ENCODE assay signal across 20 cellular contexts in the genomic region with DNA sequence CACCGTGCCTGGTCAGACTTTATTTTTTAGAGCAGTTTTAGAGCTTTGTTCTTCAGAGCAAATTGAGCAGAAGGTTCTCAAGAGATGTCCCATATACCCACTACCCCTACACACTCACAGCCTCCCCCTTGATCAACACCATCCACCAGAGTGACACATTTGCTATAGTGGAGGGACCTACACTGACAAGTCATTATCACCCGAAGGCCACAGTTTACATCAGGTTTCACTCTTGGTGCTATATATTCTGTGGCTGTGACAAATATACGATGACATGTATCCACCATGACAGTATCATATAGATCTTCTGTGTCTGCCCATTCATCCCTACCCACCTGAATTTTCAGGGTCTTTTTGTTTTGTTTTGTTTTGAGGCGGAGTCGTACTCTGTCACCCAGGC. TPM values are rescaled to one million over a fixed set of nuclear protein-coding genes. Genes with fewer than 3 reads are reported as not detected.
DNase-seq lines count a peak whose midpoint lies in the region; ATAC-seq and TF ChIP-seq lines count a peak whose summit lies in the region.
"Had no signal": no experiment of that assay in that cellular context is flagged by ENCODE, and none has a peak within 500 bp of the region (broad histone marks: within the 10 kb centered on the region; RNA-seq: fewer than 3 reads in every experiment).

No MANE protein-coding gene starts in this region.

- POLR2A ChIA-PET in activated CD8-positive, alpha-beta T cell treated with anti-CD3 and anti-CD28 coated beads for 36 hours (lab: Charles Lee), result no interaction called here
- POLR2A ChIA-PET in activated CD8-positive, alpha-beta T cell treated with anti-CD3 and anti-CD28 coated beads, Interleukin-2, amount 10 ng/mL, durations not matched to agents 7 days and 5 days (lab: Charles Lee), result no interaction called here

- no peaks in the 10 kb centered on the region for H3K9me3 ChIP-seq in sigmoid colon
- H3K9me3 ChIP-seq: BLaER1 treated with 17β-estradiol and CSF1 and Interleukin-3, amounts not matched to agents 10 nM and 100 nM; Caco-2 had no signal

- no peaks in the 10 kb centered on the region for H3K9me3 Mint-ChIP-seq in activated CD8-positive, alpha-beta T cell treated with anti-CD3 and anti-CD28 coated beads for 36 hours
- H3K9me3 Mint-ChIP-seq in activated CD8-positive, alpha-beta T cell treated with anti-CD3 and anti-CD28 coated beads, Interleukin-2, amount 10 ng/mL, durations not matched to agents 7 days and 5 days (ENCODE audit: insufficient read depth), result no peaks in the 10 kb centered on the region
- H3K9me3 Mint-ChIP-seq in activated naive CD8-positive, alpha-beta T cell treated with anti-CD3 and anti-CD28 coated beads, Interleukin-2, amount 50 U/mL, for 24 hours, result no peaks in the 10 kb centered on the region
- no peaks in the 10 kb centered on the region for H3K9me3 Mint-ChIP-seq in activated naive CD8-positive, alpha-beta T cell treated with anti-CD3 and anti-CD28 coated beads for 36 hours
- no peaks in the 10 kb centered on the region for H3K9me3 Mint-ChIP-seq in activated T-helper 17 cell treated with anti-CD3 and anti-CD28 coated beads, Interleukin-2, amount 50 U/mL, for 72 hours
- H3K9me3 Mint-ChIP-seq: CD4-positive, alpha-beta T cell; CD8-positive, alpha-beta T cell had no signal

- TF ChIP-seq EP300 in sigmoid colon (IDR thresholded peaks at IDR 0.05), result no peak

- no peak for DNase-seq in activated CD8-positive, alpha-beta T cell treated with anti-CD3 and anti-CD28 coated beads for 36 hours
- DNase-seq in activated CD8-positive, alpha-beta T cell treated with anti-CD3 and anti-CD28 coated beads, Interleukin-2, amount 10 ng/mL, durations not matched to agents 7 days and 5 days, result no peak
- DNase-seq in activated naive CD8-positive, alpha-beta T cell treated with anti-CD3 and anti-CD28 coated beads, Interleukin-2, amount 50 U/mL, for 24 hours, result no peak
- DNase-seq in activated naive CD8-positive, alpha-beta T cell treated with anti-CD3 and anti-CD28 coated beads for 36 hours, result no peak
- DNase-seq in sigmoid colon (peak; percentile 0), RPMI8226 (no peak), putamen (ENCODE audit: low spot score) (no peak)
- DNase-seq: AML-193; Caco-2; Calu3; CD4-positive, alpha-beta T cell; CD8-positive, alpha-beta T cell; DMS79 treated with DMSO at 0.1 percent for 48 hours; GF-D8 had no signal

- 93 to 94% methylated on average over 5 of the region's 5 CpGs for WGBS in sigmoid colon, 2 donors

- H3K27me3 Mint-ChIP-seq in activated CD8-positive, alpha-beta T cell treated with anti-CD3 and anti-CD28 coated beads for 36 hours, result peaks cover 10% of the 10 kb centered on the region
- peaks cover 36% of the 10 kb centered on the region for H3K27me3 Mint-ChIP-seq in activated CD8-positive, alpha-beta T cell treated with anti-CD3 and anti-CD28 coated beads, Interleukin-2, amount 10 ng/mL, durations not matched to agents 7 days and 5 days (ENCODE audit: low read depth)
- peaks cover 31% of the 10 kb centered on the region for H3K27me3 Mint-ChIP-seq in activated naive CD8-positive, alpha-beta T cell treated with anti-CD3 and anti-CD28 coated beads, Interleukin-2, amount 50 U/mL, for 24 hours
- H3K27me3 Mint-ChIP-seq in activated naive CD8-positive, alpha-beta T cell treated with anti-CD3 and anti-CD28 coated beads for 36 hours, result peaks cover 28% of the 10 kb centered on the region
- peaks cover 32% of the 10 kb centered on the region for H3K27me3 Mint-ChIP-seq in activated T-helper 17 cell treated with anti-CD3 and anti-CD28 coated beads, Interleukin-2, amount 50 U/mL, for 72 hours

- intact Hi-C loops in activated CD8-positive, alpha-beta T cell treated with anti-CD3 and anti-CD28 coated beads for 36 hours (cut with micrococcal nuclease), result no loop called here
- intact Hi-C loops in sigmoid colon (cut with DNase I), result no loop called here

- H3K4me3 ChIP-seq in sigmoid colon, result no peak overlapping the region
- H3K4me3 ChIP-seq: A549; BLaER1 treated with 17β-estradiol and CSF1 and Interleukin-3, amounts not matched to agents 10 nM and 100 nM had no signal

- H3K27ac Mint-ChIP-seq in activated CD8-positive, alpha-beta T cell treated with anti-CD3 and anti-CD28 coated beads for 36 hours, result no peak overlapping the region
- H3K27ac Mint-ChIP-seq in activated CD8-positive, alpha-beta T cell treated with anti-CD3 and anti-CD28 coated beads, Interleukin-2, amount 10 ng/mL, durations not matched to agents 7 days and 5 days, result no peak overlapping the region
- H3K27ac Mint-ChIP-seq in activated naive CD8-positive, alpha-beta T cell treated with anti-CD3 and anti-CD28 coated beads, Interleukin-2, amount 50 U/mL, for 24 hours, result no peak overlapping the region
- no peak overlapping the region for H3K27ac Mint-ChIP-seq in activated naive CD8-positive, alpha-beta T cell treated with anti-CD3 and anti-CD28 coated beads for 36 hours
- H3K27ac Mint-ChIP-seq in activated T-helper 17 cell treated with anti-CD3 and anti-CD28 coated beads, Interleukin-2, amount 50 U/mL, for 72 hours, result no peak overlapping the region
- H3K27ac Mint-ChIP-seq: B cell; CD4-positive, alpha-beta T cell; CD8-positive, alpha-beta T cell had no signal

- no peaks in the 10 kb centered on the region for H3K36me3 Mint-ChIP-seq in activated CD8-positive, alpha-beta T cell treated with anti-CD3 and anti-CD28 coated beads for 36 hours (ENCODE audit: low read depth)
- no peaks in the 10 kb centered on the region for H3K36me3 Mint-ChIP-seq in activated CD8-positive, alpha-beta T cell treated with anti-CD3 and anti-CD28 coated beads, Interleukin-2, amount 10 ng/mL, durations not matched to agents 7 days and 5 days (ENCODE audit: low read depth)
- no peaks in the 10 kb centered on the region for H3K36me3 Mint-ChIP-seq in activated naive CD8-positive, alpha-beta T cell treated with anti-CD3 and anti-CD28 coated beads, Interleukin-2, amount 50 U/mL, for 24 hours (ENCODE audit: low read depth)
- no peaks in the 10 kb centered on the region for H3K36me3 Mint-ChIP-seq in activated naive CD8-positive, alpha-beta T cell treated with anti-CD3 and anti-CD28 coated beads for 36 hours
- no peaks in the 10 kb centered on the region for H3K36me3 Mint-ChIP-seq in activated T-helper 17 cell treated with anti-CD3 and anti-CD28 coated beads, Interleukin-2, amount 50 U/mL, for 72 hours (ENCODE audit: low read depth)
- H3K36me3 Mint-ChIP-seq: CD8-positive, alpha-beta T cell had no signal

- no peaks in the 10 kb centered on the region for H3K36me3 ChIP-seq in sigmoid colon
- H3K36me3 ChIP-seq: BLaER1 treated with 17β-estradiol and CSF1 and Interleukin-3, amounts not matched to agents 10 nM and 100 nM had no signal

- H3K4me1 ChIP-seq in sigmoid colon, result no peaks in the 10 kb centered on the region
- H3K4me1 ChIP-seq: A549, Caco-2 had no signal

- H3K4me3 Mint-ChIP-seq in activated CD8-positive, alpha-beta T cell treated with anti-CD3 and anti-CD28 coated beads for 36 hours, result no peak overlapping the region
- H3K4me3 Mint-ChIP-seq in activated CD8-positive, alpha-beta T cell treated with anti-CD3 and anti-CD28 coated beads, Interleukin-2, amount 10 ng/mL, durations not matched to agents 7 days and 5 days, result no peak overlapping the region
- no peak overlapping the region for H3K4me3 Mint-ChIP-seq in activated naive CD8-positive, alpha-beta T cell treated with anti-CD3 and anti-CD28 coated beads, Interleukin-2, amount 50 U/mL, for 24 hours
- H3K4me3 Mint-ChIP-seq in activated naive CD8-positive, alpha-beta T cell treated with anti-CD3 and anti-CD28 coated beads for 36 hours, result no peak overlapping the region
- no peak overlapping the region for H3K4me3 Mint-ChIP-seq in activated T-helper 17 cell treated with anti-CD3 and anti-CD28 coated beads, Interleukin-2, amount 50 U/mL, for 72 hours
- H3K4me3 Mint-ChIP-seq: B cell; CD4-positive, alpha-beta T cell; CD8-positive, alpha-beta T cell had no signal

- H3K4me1 Mint-ChIP-seq in activated CD8-positive, alpha-beta T cell treated with anti-CD3 and anti-CD28 coated beads for 36 hours (ENCODE audit: low read depth), result no peaks in the 10 kb centered on the region
- H3K4me1 Mint-ChIP-seq in activated CD8-positive, alpha-beta T cell treated with anti-CD3 and anti-CD28 coated beads, Interleukin-2, amount 10 ng/mL, durations not matched to agents 7 days and 5 days (ENCODE audit: low read depth), result peaks cover under 1% of the 10 kb centered on the region
- no peaks in the 10 kb centered on the region for H3K4me1 Mint-ChIP-seq in activated naive CD8-positive, alpha-beta T cell treated with anti-CD3 and anti-CD28 coated beads, Interleukin-2, amount 50 U/mL, for 24 hours
- no peaks in the 10 kb centered on the region for H3K4me1 Mint-ChIP-seq in activated naive CD8-positive, alpha-beta T cell treated with anti-CD3 and anti-CD28 coated beads for 36 hours
- H3K4me1 Mint-ChIP-seq in activated T-helper 17 cell treated with anti-CD3 and anti-CD28 coated beads, Interleukin-2, amount 50 U/mL, for 72 hours, result peaks cover 11% of the 10 kb centered on the region
- H3K4me1 Mint-ChIP-seq: B cell had no signal

- no peak overlapping the region for H3K27ac ChIP-seq in sigmoid colon
- H3K27ac ChIP-seq: 22Rv1; A549; BLaER1 treated with 17β-estradiol and CSF1 and Interleukin-3, amounts not matched to agents 10 nM and 100 nM; C4-2B had no signal

- TF ChIP-seq CTCF in activated CD8-positive, alpha-beta T cell treated with anti-CD3 and anti-CD28 coated beads for 36 hours (IDR thresholded peaks at IDR 0.05), result no peak
- TF ChIP-seq CTCF in sigmoid colon (IDR thresholded peaks at IDR 0.05), result no peak

- ATAC-seq in activated CD8-positive, alpha-beta T cell treated with anti-CD3 and anti-CD28 coated beads for 36 hours, result peak; percentile 17
- ATAC-seq in activated CD8-positive, alpha-beta T cell treated with anti-CD3 and anti-CD28 coated beads, Interleukin-2, amount 10 ng/mL, durations not matched to agents 7 days and 5 days, result no peak
- peak; percentile 33 for ATAC-seq in activated naive CD8-positive, alpha-beta T cell treated with anti-CD3 and anti-CD28 coated beads, Interleukin-2, amount 50 U/mL, for 24 hours
- ATAC-seq in activated T-helper 17 cell treated with anti-CD3 and anti-CD28 coated beads, Interleukin-2, amount 50 U/mL, for 72 hours (replicated peaks), result peak; percentile 16
- ATAC-seq: A549; CD8-positive, alpha-beta T cell had no signal

- peaks cover 0 to 14% (median 7%) of the 10 kb centered on the region in 3 donors for H3K27me3 ChIP-seq in sigmoid colon
- H3K27me3 ChIP-seq: BLaER1 treated with 17β-estradiol and CSF1 and Interleukin-3, amounts not matched to agents 10 nM and 100 nM had no signal

- TF ChIP-seq POLR2A in sigmoid colon (IDR thresholded peaks at IDR 0.05), result no peak

- CTCF ChIA-PET in activated CD8-positive, alpha-beta T cell treated with anti-CD3 and anti-CD28 coated beads for 36 hours (lab: Charles Lee), result no interaction called here
- CTCF ChIA-PET in activated CD8-positive, alpha-beta T cell treated with anti-CD3 and anti-CD28 coated beads, Interleukin-2, amount 10 ng/mL, durations not matched to agents 7 days and 5 days (lab: Charles Lee), result no interaction called here

RNA-seq across cellular contexts. Expression of a gene that starts 15.4 kb away (rescaled TPM):
- not detected for total RNA-seq in activated CD8-positive, alpha-beta T cell treated with anti-CD3 and anti-CD28 coated beads for 36 hours
- not detected for total RNA-seq in activated CD8-positive, alpha-beta T cell treated with anti-CD3 and anti-CD28 coated beads, Interleukin-2, amount 10 ng/mL, durations not matched to agents 7 days and 5 days
- not detected for total RNA-seq in activated naive CD8-positive, alpha-beta T cell treated with anti-CD3 and anti-CD28 coated beads for 36 hours
- not detected for total RNA-seq in activated T-helper 17 cell treated with anti-CD3 and anti-CD28 coated beads, Interleukin-2, amount 50 U/mL, for 72 hours
- total RNA-seq in sigmoid colon, result under 1 TPM in 1 of 4 donors, not detected in 3; 0.55 TPM
- polyA plus RNA-seq in sigmoid colon, result under 1 TPM; under 0.01 to 0.93 (median 0.23) TPM
- total RNA-seq: CD4-positive, alpha-beta T cell; CD8-positive, alpha-beta T cell had no signal

RNA-seq across cellular contexts. Expression of a gene that starts 16.3 kb away (rescaled TPM):
- 10 to 100 TPM; 30.5 to 32.9 TPM for total RNA-seq in activated CD8-positive, alpha-beta T cell treated with anti-CD3 and anti-CD28 coated beads for 36 hours
- 10 to 100 TPM; 24.6 to 29.9 TPM for total RNA-seq in activated CD8-positive, alpha-beta T cell treated with anti-CD3 and anti-CD28 coated beads, Interleukin-2, amount 10 ng/mL, durations not matched to agents 7 days and 5 days
- 10 to 100 TPM; 48.1 to 49.9 TPM for total RNA-seq in activated naive CD8-positive, alpha-beta T cell treated with anti-CD3 and anti-CD28 coated beads for 36 hours
- total RNA-seq in activated T-helper 17 cell treated with anti-CD3 and anti-CD28 coated beads, Interleukin-2, amount 50 U/mL, for 72 hours, result 10 to 100 TPM; 24.1 to 46.0 TPM
- 10 to 100 TPM; 30.1 to 36.0 (median 34.4) TPM for total RNA-seq in sigmoid colon
- 10 to 100 TPM; 10.6 to 14.6 (median 11.4) TPM for polyA plus RNA-seq in sigmoid colon
